Comparison of ENCODE assay signal across 1 cellular context in the genomic region with DNA sequence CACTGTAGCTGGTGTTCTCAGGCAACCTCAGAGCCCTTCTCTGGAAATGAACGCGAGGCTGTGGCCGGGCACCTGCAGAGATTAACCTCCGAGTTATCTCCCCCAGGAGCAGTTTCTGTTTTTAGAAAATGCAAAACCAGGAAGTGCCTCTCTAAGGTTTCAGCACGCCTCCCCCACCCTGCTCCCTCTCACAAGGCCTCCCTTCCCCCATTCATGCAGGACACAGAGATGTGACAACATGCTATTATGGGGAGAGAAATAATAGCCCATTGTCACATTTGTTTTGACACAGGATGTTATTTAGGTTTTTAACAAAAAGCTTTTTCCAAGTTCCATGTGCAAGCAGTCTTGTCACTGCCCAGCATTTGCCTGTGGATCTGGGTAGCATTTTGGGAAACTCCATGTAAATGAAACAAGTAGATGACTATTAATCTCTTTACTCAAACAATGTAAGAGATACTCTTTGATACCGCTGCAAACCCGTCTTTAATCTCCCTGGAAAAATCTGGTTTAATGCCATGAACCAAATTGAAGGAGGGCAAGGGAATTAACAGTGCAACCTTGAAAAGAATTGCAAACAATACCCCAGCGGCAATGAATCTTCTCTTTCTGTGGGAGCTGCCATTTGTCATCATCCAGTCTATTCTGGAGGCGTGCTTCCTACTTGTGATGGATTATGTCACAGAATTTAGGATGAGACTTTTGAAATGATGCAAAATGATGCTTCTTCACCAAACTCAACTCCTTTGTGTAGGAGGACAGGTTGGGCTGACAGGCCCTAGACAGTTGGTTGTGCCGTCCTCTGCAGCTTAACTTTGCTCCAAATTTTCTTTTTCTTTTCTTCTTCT.
TF ChIP-seq lines count a peak whose summit lies in the region.

No MANE protein-coding gene starts in this region.

TF ChIP-seq in GM23338, 12 proteins besides CTCF, POLR2A, EP300 and RAD21 (continued from another document):
- TF ChIP-seq, protein P1, sequence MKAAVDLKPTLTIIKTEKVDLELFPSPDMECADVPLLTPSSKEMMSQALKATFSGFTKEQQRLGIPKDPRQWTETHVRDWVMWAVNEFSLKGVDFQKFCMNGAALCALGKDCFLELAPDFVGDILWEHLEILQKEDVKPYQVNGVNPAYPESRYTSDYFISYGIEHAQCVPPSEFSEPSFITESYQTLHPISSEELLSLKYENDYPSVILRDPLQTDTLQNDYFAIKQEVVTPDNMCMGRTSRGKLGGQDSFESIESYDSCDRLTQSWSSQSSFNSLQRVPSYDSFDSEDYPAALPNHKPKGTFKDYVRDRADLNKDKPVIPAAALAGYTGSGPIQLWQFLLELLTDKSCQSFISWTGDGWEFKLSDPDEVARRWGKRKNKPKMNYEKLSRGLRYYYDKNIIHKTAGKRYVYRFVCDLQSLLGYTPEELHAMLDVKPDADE (IDR thresholded peaks at IDR 0.05): no peak
- no peak for TF ChIP-seq POLR2AphosphoS5 (IDR thresholded peaks at IDR 0.05; ENCODE audit: low read depth)
